In genomic region chr13:28479005-28479404, GRCh38 we compare ENCODE assay signal across 2 cellular contexts.
TF ChIP-seq lines count a peak whose summit lies in the region.

No MANE protein-coding gene starts in this region.

TF ChIP-seq in HEK293T, 16 proteins besides CTCF, POLR2A, EP300 and RAD21:
- TF ChIP-seq PKNOX1 (IDR thresholded peaks at IDR 0.05) (peak; percentile 15; the same call in 1 of the 2 replicates), HDGF (IDR thresholded peaks at IDR 0.05; ENCODE audit: borderline replicate concordance) (no peak), TARDBP (IDR thresholded peaks at IDR 0.05) (no peak)
TF ChIP-seq in HEK293T: peak in this region for 1.

TF ChIP-seq in WTC11, 78 proteins besides CTCF, POLR2A, EP300 and RAD21 (continued from another document):
- TF ChIP-seq, protein P1, sequence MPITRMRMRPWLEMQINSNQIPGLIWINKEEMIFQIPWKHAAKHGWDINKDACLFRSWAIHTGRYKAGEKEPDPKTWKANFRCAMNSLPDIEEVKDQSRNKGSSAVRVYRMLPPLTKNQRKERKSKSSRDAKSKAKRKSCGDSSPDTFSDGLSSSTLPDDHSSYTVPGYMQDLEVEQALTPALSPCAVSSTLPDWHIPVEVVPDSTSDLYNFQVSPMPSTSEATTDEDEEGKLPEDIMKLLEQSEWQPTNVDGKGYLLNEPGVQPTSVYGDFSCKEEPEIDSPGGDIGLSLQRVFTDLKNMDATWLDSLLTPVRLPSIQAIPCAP (CRISPR knock-in tag; IDR thresholded peaks at IDR 0.05), result no peak
- TF ChIP-seq CREB1 (CRISPR knock-in tag; IDR thresholded peaks at IDR 0.05), result no peak
- TF ChIP-seq MXD4 (CRISPR knock-in tag; IDR thresholded peaks at IDR 0.05; ENCODE audit: borderline replicate concordance), result no peak
- no peak for TF ChIP-seq HMGA2 (CRISPR knock-in tag; IDR thresholded peaks at IDR 0.05)
- TF ChIP-seq CREM (CRISPR knock-in tag; IDR thresholded peaks at IDR 0.05), result no peak
